In the genomic region with DNA sequence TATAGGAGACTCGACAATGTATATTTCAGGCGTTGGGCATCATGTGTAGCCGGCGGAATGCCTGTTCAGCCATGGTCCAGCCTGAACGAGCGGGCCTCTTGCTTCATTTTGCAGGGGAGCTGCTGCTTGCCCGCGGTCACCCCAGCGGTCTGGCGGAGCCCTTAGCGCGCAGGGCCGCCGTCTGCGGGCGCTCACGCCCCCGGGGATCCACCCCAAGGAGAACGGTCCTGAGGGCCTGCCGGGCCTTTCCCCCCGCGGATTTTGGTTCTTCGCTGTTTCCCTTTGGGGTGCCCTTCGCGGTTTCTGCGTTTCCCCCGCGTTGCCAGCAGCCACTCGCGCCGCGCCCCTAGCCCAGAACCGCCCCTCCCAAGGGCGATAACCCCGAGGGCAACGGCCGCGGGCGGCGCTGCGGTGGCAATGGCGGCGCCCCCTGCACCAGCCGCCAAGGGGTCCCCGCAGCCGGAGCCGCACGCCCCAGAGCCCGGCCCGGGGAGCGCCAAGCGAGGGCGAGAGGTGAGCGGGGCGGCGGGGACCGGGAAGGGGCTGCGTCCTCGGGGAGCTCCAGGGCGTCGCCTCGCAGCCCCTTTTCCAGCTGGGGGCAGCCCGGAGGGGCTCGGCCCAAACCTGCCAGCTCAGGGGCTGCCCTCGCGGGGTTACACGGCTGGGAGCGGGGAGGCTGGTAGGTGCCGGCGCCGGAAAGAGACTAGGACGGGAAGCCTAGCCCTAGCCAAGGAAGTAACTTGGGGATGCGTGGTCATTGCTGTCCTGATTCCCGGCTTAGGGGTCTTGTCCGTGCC, we compare ENCODE assay signal across 1 cellular context.
TF ChIP-seq lines count a peak whose summit lies in the region.

A gene with protein sequence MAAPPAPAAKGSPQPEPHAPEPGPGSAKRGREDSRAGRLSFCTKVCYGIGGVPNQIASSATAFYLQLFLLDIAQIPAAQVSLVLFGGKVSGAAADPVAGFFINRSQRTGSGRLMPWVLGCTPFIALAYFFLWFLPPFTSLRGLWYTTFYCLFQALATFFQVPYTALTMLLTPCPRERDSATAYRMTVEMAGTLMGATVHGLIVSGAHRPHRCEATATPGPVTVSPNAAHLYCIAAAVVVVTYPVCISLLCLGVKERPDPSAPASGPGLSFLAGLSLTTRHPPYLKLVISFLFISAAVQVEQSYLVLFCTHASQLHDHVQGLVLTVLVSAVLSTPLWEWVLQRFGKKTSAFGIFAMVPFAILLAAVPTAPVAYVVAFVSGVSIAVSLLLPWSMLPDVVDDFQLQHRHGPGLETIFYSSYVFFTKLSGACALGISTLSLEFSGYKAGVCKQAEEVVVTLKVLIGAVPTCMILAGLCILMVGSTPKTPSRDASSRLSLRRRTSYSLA (plus strand): TSS at position 406 of the 797 bp plus-strand sequence. CDS start 12 bp downstream, at position 418.

TF ChIP-seq in GM23338, 12 proteins besides CTCF, POLR2A, EP300 and RAD21 (continued from another document):
- no peak for TF ChIP-seq NANOG (IDR thresholded peaks at IDR 0.05; ENCODE audit: borderline replicate concordance)
- no peak for TF ChIP-seq EZH2 (IDR thresholded peaks at IDR 0.05; ENCODE audit: low read depth, unreplicated experiment)
- TF ChIP-seq, protein P1, sequence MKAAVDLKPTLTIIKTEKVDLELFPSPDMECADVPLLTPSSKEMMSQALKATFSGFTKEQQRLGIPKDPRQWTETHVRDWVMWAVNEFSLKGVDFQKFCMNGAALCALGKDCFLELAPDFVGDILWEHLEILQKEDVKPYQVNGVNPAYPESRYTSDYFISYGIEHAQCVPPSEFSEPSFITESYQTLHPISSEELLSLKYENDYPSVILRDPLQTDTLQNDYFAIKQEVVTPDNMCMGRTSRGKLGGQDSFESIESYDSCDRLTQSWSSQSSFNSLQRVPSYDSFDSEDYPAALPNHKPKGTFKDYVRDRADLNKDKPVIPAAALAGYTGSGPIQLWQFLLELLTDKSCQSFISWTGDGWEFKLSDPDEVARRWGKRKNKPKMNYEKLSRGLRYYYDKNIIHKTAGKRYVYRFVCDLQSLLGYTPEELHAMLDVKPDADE (IDR thresholded peaks at IDR 0.05), result no peak
